In the genomic region with DNA sequence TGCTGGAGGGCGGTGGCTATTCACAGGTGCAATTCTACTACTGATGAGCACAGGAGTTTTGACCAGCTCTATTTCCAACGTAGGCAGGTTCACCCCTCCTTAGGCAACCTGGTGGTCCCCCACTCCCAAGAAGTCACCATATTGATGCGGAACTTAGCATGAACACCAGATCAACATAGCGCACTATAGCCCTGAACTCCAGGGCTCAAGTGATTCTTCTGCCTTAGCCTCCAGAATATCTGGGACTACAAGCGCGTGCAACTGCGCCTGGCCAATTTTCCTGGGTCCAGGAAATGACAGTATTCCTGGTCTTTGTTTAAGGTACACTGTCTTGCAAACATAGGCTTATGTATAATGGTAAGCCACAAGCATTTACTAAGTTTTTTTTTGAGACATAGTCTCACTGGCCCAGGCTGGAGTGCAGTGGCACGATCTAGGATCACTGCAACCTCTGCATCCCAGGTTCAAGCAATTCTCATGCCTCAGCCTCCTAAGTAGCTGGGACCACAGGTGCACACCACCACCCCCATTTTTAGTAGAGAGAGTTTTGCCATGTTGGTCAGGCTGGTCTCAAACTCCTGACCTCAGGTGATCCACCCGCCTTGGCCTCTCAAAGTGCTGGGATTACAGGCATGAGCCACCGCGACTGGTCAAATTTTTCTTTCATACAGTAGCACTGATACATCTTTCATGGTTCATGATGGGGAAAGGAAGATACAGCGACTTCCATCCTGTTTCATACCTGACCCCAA, we compare ENCODE assay signal across 1 cellular context.
TF ChIP-seq lines count a peak whose summit lies in the region.

No MANE protein-coding gene starts in this region.

TF ChIP-seq in A549, 52 proteins besides CTCF, POLR2A, EP300 and RAD21 (continued from another document):
- TF ChIP-seq, protein P1, sequence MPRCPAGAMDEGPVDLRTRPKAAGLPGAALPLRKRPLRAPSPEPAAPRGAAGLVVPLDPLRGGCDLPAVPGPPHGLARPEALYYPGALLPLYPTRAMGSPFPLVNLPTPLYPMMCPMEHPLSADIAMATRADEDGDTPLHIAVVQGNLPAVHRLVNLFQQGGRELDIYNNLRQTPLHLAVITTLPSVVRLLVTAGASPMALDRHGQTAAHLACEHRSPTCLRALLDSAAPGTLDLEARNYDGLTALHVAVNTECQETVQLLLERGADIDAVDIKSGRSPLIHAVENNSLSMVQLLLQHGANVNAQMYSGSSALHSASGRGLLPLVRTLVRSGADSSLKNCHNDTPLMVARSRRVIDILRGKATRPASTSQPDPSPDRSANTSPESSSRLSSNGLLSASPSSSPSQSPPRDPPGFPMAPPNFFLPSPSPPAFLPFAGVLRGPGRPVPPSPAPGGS (IDR thresholded peaks at IDR 0.05), result no peak
- TF ChIP-seq, protein P2, sequence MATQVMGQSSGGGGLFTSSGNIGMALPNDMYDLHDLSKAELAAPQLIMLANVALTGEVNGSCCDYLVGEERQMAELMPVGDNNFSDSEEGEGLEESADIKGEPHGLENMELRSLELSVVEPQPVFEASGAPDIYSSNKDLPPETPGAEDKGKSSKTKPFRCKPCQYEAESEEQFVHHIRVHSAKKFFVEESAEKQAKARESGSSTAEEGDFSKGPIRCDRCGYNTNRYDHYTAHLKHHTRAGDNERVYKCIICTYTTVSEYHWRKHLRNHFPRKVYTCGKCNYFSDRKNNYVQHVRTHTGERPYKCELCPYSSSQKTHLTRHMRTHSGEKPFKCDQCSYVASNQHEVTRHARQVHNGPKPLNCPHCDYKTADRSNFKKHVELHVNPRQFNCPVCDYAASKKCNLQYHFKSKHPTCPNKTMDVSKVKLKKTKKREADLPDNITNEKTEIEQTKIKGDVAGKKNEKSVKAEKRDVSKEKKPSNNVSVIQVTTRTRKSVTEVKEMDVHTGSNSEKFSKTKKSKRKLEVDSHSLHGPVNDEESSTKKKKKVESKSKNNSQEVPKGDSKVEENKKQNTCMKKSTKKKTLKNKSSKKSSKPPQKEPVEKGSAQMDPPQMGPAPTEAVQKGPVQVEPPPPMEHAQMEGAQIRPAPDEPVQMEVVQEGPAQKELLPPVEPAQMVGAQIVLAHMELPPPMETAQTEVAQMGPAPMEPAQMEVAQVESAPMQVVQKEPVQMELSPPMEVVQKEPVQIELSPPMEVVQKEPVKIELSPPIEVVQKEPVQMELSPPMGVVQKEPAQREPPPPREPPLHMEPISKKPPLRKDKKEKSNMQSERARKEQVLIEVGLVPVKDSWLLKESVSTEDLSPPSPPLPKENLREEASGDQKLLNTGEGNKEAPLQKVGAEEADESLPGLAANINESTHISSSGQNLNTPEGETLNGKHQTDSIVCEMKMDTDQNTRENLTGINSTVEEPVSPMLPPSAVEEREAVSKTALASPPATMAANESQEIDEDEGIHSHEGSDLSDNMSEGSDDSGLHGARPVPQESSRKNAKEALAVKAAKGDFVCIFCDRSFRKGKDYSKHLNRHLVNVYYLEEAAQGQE (IDR thresholded peaks at IDR 0.05), result no peak
- TF ChIP-seq SMC3 (IDR thresholded peaks at IDR 0.05), result no peak
- TF ChIP-seq FOSB (CRISPR knock-in tag; IDR thresholded peaks at IDR 0.05), result peak; percentile 9; the same call in 1 of the 2 replicates
- TF ChIP-seq, protein P3, sequence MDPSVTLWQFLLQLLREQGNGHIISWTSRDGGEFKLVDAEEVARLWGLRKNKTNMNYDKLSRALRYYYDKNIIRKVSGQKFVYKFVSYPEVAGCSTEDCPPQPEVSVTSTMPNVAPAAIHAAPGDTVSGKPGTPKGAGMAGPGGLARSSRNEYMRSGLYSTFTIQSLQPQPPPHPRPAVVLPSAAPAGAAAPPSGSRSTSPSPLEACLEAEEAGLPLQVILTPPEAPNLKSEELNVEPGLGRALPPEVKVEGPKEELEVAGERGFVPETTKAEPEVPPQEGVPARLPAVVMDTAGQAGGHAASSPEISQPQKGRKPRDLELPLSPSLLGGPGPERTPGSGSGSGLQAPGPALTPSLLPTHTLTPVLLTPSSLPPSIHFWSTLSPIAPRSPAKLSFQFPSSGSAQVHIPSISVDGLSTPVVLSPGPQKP (IDR thresholded peaks at IDR 0.05; ENCODE audit: low read depth, low read length), result no peak
- TF ChIP-seq PHF8 (IDR thresholded peaks at IDR 0.05; ENCODE audit: borderline replicate concordance, low read depth), result no peak
- TF ChIP-seq TFCP2L1 (CRISPR knock-in tag; IDR thresholded peaks at IDR 0.05), result 0 out of 2 replicates have a peak, but pooled peaks have one; percentile 24
- no peak for TF ChIP-seq HOXB5 (CRISPR knock-in tag; IDR thresholded peaks at IDR 0.05)
- TF ChIP-seq POLR2AphosphoS2 (conservative IDR thresholded peaks at IDR 0.05; ENCODE audit: low read length), result peak; percentile 22; the same call in 1 of the 2 replicates
- no peak for TF ChIP-seq ZC3H11A (IDR thresholded peaks at IDR 0.05)
